In the genomic region with DNA sequence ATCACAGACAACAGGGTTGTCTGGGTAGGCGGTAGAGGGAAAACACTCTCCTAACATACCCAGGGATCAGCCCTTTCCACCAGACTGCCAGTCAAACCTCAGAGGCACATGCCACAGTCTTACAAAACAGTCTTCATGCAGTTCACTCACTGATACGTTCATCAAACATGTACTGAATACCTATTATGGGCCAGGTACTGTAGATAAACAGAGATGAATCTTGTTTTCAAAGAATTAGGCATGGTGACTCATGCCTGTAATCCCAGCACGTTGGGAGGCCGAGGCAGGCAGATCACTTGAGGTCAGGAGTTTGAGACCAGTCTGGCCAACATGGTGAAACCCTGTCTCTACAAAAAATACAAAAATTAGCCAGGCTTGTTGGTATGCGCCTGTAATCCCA, we compare ENCODE assay signal across 7 cellular contexts. TPM values are rescaled to one million over a fixed set of nuclear protein-coding genes. Genes with fewer than 3 reads are reported as not detected.
A peak's percentile ranks its signal among the peaks of the same experiment; 100 is the strongest.
DNase-seq lines count a peak whose midpoint lies in the region; ATAC-seq and TF ChIP-seq lines count a peak whose summit lies in the region.
"Not testable (repeated sequence)": the region's sequence is repeated elsewhere in the genome, so short reads cannot be mapped to it uniquely, and the experiment has no call there.

No MANE protein-coding gene starts in this region.

- TF ChIP-seq CTCF in MCF 10A (IDR thresholded peaks at IDR 0.05; ENCODE audit: unreplicated experiment); upper lobe of right lung (IDR thresholded peaks at IDR 0.05): not testable (repeated sequence)

- not testable (repeated sequence) for H3K9me3 ChIP-seq in SJCRH30 (replicated peaks); upper lobe of right lung

- not testable (repeated sequence) for H3K27me3 ChIP-seq in SJCRH30, upper lobe of right lung

- H3K4me1 Mint-ChIP-seq in MCF 10A (ENCODE audit: insufficient read depth, unreplicated experiment) = not testable (repeated sequence)

- H3K4me3 Mint-ChIP-seq in MCF 10A (ENCODE audit: unreplicated experiment) = not testable (repeated sequence)

- peaks cover 10% of the 10 kb centered on the region for H3K4me1 ChIP-seq in SJCRH30
- H3K4me1 ChIP-seq in upper lobe of right lung = not testable (repeated sequence)

- H3K27ac ChIP-seq in SJCRH30 (peak overlapping the region; percentile 42; the same call in 1 of the 2 replicates), epithelial cell of prostate (peak overlapping the region; percentile 53)
- H3K27ac ChIP-seq in upper lobe of right lung = not testable (repeated sequence)

- BruUV-seq in MCF 10A (replicated peaks; lab: Mats Ljungman, UMichigan) = not testable (repeated sequence)

- peak; percentile 35 for ATAC-seq in upper lobe of right lung

- POLR2A ChIA-PET in MCF 10A (lab: Yijun Ruan, JAX) = interaction anchor here (0.7 kb wide), 2 partner anchors 42 to 401 kb away, joined by 3 read pairs; no protein-coding TSS in a partner anchor

- not testable (repeated sequence) for H3K36me3 ChIP-seq in SJCRH30, upper lobe of right lung

- H3K4me3 ChIP-seq in SJCRH30, upper lobe of right lung: not testable (repeated sequence)

- peak; percentile 26 for DNase-seq in M059J (ENCODE audit: low read depth)
- DNase-seq in SJCRH30 = peak; percentile 14 to 19
- peak; percentile 31 for DNase-seq in MCF 10A (ENCODE audit: unreplicated experiment)
- peak; percentile 77 for DNase-seq in epithelial cell of prostate (ENCODE audit: low read depth, low spot score)
- peak; percentile 70 for DNase-seq in iris pigment epithelial cell (ENCODE audit: low read depth)
- DNase-seq in myocyte (ENCODE audit: low read depth) = peak; percentile 3
- not testable (repeated sequence) for DNase-seq in upper lobe of right lung

- not testable (repeated sequence) for H3K36me3 Mint-ChIP-seq in MCF 10A (ENCODE audit: insufficient read depth, unreplicated experiment)

- H3K27ac Mint-ChIP-seq in MCF 10A (ENCODE audit: low read depth, unreplicated experiment) = not testable (repeated sequence)

- not testable (repeated sequence) for H3K27me3 Mint-ChIP-seq in MCF 10A (ENCODE audit: insufficient read depth, unreplicated experiment)

- intact Hi-C loops in MCF 10A (cut with micrococcal nuclease); upper lobe of right lung (cut with DNase I): not testable (repeated sequence)

- not testable (repeated sequence) for H3K9me3 Mint-ChIP-seq in MCF 10A (ENCODE audit: unreplicated experiment)

- CTCF ChIA-PET in MCF 10A (lab: Yijun Ruan, JAX) = not testable (repeated sequence)

RNA-seq across cellular contexts. Expression of a gene that starts 43.0 kb away (rescaled TPM):
- 4.1 and 9.8 TPM in 2 replicates for total RNA-seq in M059J (2014; rRNA removed; shearing (Covaris generic))
- 11.6 and 13.8 TPM in 2 replicates for total RNA-seq in SJCRH30 (2014; rRNA removed; shearing (Covaris generic))
- 16.0 and 16.7 TPM in 2 replicates for total RNA-seq in MCF 10A (2022)
- 12.3 and 12.7 TPM in 2 replicates for total RNA-seq in myocyte
- 13.7 TPM for polyA plus RNA-seq in myocyte (2012)
- 20.6 TPM for total RNA-seq in upper lobe of right lung
